ENCODE assay signal across 11 cellular contexts in genomic region chr10:95408931-95409873, GRCh38.
DNase-seq lines count a peak whose midpoint lies in the region; TF ChIP-seq lines count a peak whose summit lies in the region.
"Had no signal": no experiment of that assay in that cellular context is flagged by ENCODE, and none has a peak within 500 bp of the region (broad histone marks: within the 10 kb centered on the region; RNA-seq: fewer than 3 reads in every experiment).

No MANE protein-coding gene starts in this region.

- no peaks in the 10 kb centered on the region for H3K79me2 ChIP-seq in SK-N-SH (ENCODE audit: insufficient read depth)

- TF ChIP-seq CTCF in ascending aorta (IDR thresholded peaks at IDR 0.05) (no peak), SK-N-SH (IDR thresholded peaks at IDR 0.05) (no peak), glutamatergic neuron (IDR thresholded peaks at IDR 0.05; ENCODE audit: partially characterized antibody, unreplicated experiment) (no peak)

- WGBS in SK-N-SH (ENCODE audit: low lambda C conversion rate) = 53% methylated on average over 3 of the region's 3 CpGs

- peaks cover 35 to 94% (median 68%) of the 10 kb centered on the region in 10 experiments for H3K4me1 ChIP-seq in BLaER1 treated with 17β-estradiol and CSF1 and Interleukin-3, amounts not matched to agents 10 nM and 100 nM
- H3K4me1 ChIP-seq in ascending aorta (peaks cover 35 to 84% of the 10 kb centered on the region in 2 donors), iPS-15b (ENCODE audit: control insufficient read depth, insufficient read depth, low read length) (peaks cover 18% of the 10 kb centered on the region), rectal smooth muscle tissue (ENCODE audit: control insufficient read depth, insufficient read depth, low read length) (peaks cover 44% of the 10 kb centered on the region), SK-N-SH (ENCODE audit: control insufficient read depth in 1 of 2, insufficient read depth in 2 of 2, low read depth in 1 of 2, low read length in 1 of 2) (peaks cover 0 to 7% of the 10 kb centered on the region in 2 experiments; a peak in 1 of 4 replicates)

- DNase-seq in ascending aorta (ENCODE audit: low spot score in 2 of 2) (peak in 1 of 2 donors; percentile 87), COLO668 (lab: John Stamatoyannopoulos, UW; ENCODE audit: unreplicated experiment) (no peak), SK-N-SH (no peak), glutamatergic neuron (no peak)
- DNase-seq in activated naive CD4-positive, alpha-beta T cell treated with anti-CD3 and anti-CD28 coated beads, Interleukin-2, amount 50 U/mL, for 16 hours = no peak
- DNase-seq: activated naive CD8-positive, alpha-beta T cell treated with anti-CD3 and anti-CD28 coated beads, Interleukin-2, amount 10 ng/mL, durations not matched to agents 7 days and 5 days; NCI-H2081 treated with DMSO at 0.1 percent for 48 hours; T-helper 2 cell had no signal

- TF ChIP-seq EP300 in SK-N-SH (IDR thresholded peaks at IDR 0.05; ENCODE audit: borderline replicate concordance in 1 of 2, low read depth in 1 of 2, low read length in 1 of 2) = no peak

- peaks cover 2% of the 10 kb centered on the region for H3K27me3 Mint-ChIP-seq in glutamatergic neuron (ENCODE audit: unreplicated experiment)

- no peak overlapping the region for H3K27ac ChIP-seq in BLaER1 treated with 17β-estradiol and CSF1 and Interleukin-3, amounts not matched to agents 10 nM and 100 nM
- H3K27ac ChIP-seq in ascending aorta (peak overlapping the region; percentile 89 to 95), rectal smooth muscle tissue (ENCODE audit: low read depth, low read length) (peak overlapping the region; percentile 80), SK-N-SH (ENCODE audit: low read depth in 2 of 2, low read length in 1 of 2) (no peak overlapping the region)

- no peaks in the 10 kb centered on the region for H3F3A ChIP-seq in SK-N-SH (replicated peaks; ENCODE audit: insufficient read depth)

- H3K4me3 ChIP-seq in BLaER1 treated with 17β-estradiol and CSF1 and Interleukin-3, amounts not matched to agents 10 nM and 100 nM = peak overlapping the region in 3 of 10 experiments; percentile 22 to 67 (median 50); a peak in 5 of 20 replicates
- H3K4me3 ChIP-seq in ascending aorta (peak overlapping the region in 1 of 2 donors; percentile 9), iPS-15b (ENCODE audit: low read depth, low read length) (no peak overlapping the region), rectal smooth muscle tissue (ENCODE audit: low read length) (no peak overlapping the region), SK-N-SH (ENCODE audit: low read depth in 2 of 2, low read length in 1 of 2) (no peak overlapping the region)

- peaks cover 3% of the 10 kb centered on the region for H3K9me3 Mint-ChIP-seq in glutamatergic neuron (ENCODE audit: unreplicated experiment)
- H3K9me3 Mint-ChIP-seq: activated naive CD8-positive, alpha-beta T cell treated with anti-CD3 and anti-CD28 coated beads, Interleukin-2, amount 10 ng/mL, durations not matched to agents 7 days and 5 days had no signal

- peaks cover 0 to 2% (median 0%) of the 10 kb centered on the region in 11 experiments; a peak in 3 of 22 replicates for H3K27me3 ChIP-seq in BLaER1 treated with 17β-estradiol and CSF1 and Interleukin-3, amounts not matched to agents 10 nM and 100 nM
- no peaks in the 10 kb centered on the region for H3K27me3 ChIP-seq in ascending aorta
- H3K27me3 ChIP-seq in iPS-15b (ENCODE audit: control insufficient read depth, insufficient read depth, low read length) = no peaks in the 10 kb centered on the region
- H3K27me3 ChIP-seq in rectal smooth muscle tissue (ENCODE audit: control insufficient read depth, insufficient read depth, low read length) = no peaks in the 10 kb centered on the region
- no peaks in the 10 kb centered on the region for H3K27me3 ChIP-seq in SK-N-SH (ENCODE audit: insufficient read depth)

- H4K20me1 ChIP-seq in BLaER1 treated with 17β-estradiol and CSF1 and Interleukin-3, amounts not matched to agents 10 nM and 100 nM = peaks cover 0 to 52% (median 0%) of the 10 kb centered on the region in 11 experiments; a peak in 3 of 22 replicates
- H4K20me1 ChIP-seq in SK-N-SH (ENCODE audit: insufficient read depth) = no peaks in the 10 kb centered on the region

- intact Hi-C loops in ascending aorta (cut with DNase I) = loop anchor here (2.0 kb wide), 3 partner anchors 20 to 70 kb away; no protein-coding TSS in a partner anchor

- H3K9me2 ChIP-seq in SK-N-SH = no peaks in the 10 kb centered on the region

- POLR2A ChIA-PET in SK-N-SH (lab: Yijun Ruan, JAX) = no interaction called here

- H2AFZ ChIP-seq in SK-N-SH (ENCODE audit: low read depth) = no peak overlapping the region

- peak overlapping the region in 3 of 11 experiments; percentile 9 to 54 (median 41); a peak in 5 of 22 replicates for H3K9ac ChIP-seq in BLaER1 treated with 17β-estradiol and CSF1 and Interleukin-3, amounts not matched to agents 10 nM and 100 nM
- H3K9ac ChIP-seq in iPS-15b (ENCODE audit: low read depth, low read length) (peak overlapping the region; percentile 51), rectal smooth muscle tissue (ENCODE audit: low read length) (no peak overlapping the region), SK-N-SH (no peak overlapping the region)

- no peak overlapping the region for H3K4me3 Mint-ChIP-seq in glutamatergic neuron (ENCODE audit: unreplicated experiment)
- H3K4me3 Mint-ChIP-seq: activated naive CD8-positive, alpha-beta T cell treated with anti-CD3 and anti-CD28 coated beads, Interleukin-2, amount 10 ng/mL, durations not matched to agents 7 days and 5 days had no signal

- H3K36me3 ChIP-seq in BLaER1 treated with 17β-estradiol and CSF1 and Interleukin-3, amounts not matched to agents 10 nM and 100 nM = peaks cover 0 to 70% (median 40%) of the 10 kb centered on the region in 11 experiments; a peak in 15 of 22 replicates
- H3K36me3 ChIP-seq in ascending aorta (peaks cover 59 to 68% of the 10 kb centered on the region in 2 donors), iPS-15b (ENCODE audit: control insufficient read depth, insufficient read depth, low read length) (peaks cover 7% of the 10 kb centered on the region), rectal smooth muscle tissue (ENCODE audit: control insufficient read depth, insufficient read depth, low read length) (peaks cover 3% of the 10 kb centered on the region), SK-N-SH (replicated peaks in 1 of 2; ENCODE audit: control insufficient read depth in 1 of 2, insufficient read depth in 2 of 2, low read length in 1 of 2) (no peaks in the 10 kb centered on the region)

- no peak for TF ChIP-seq RAD21 in SK-N-SH (IDR thresholded peaks at IDR 0.05; ENCODE audit: low read length)

- peak overlapping the region; percentile 22 to 99 (median 94); a peak in 21 of 22 replicates for H3K4me2 ChIP-seq in BLaER1 treated with 17β-estradiol and CSF1 and Interleukin-3, amounts not matched to agents 10 nM and 100 nM
- H3K4me2 ChIP-seq in SK-N-SH = no peak overlapping the region

- no peak overlapping the region for H3K27ac Mint-ChIP-seq in glutamatergic neuron (ENCODE audit: unreplicated experiment)
- H3K27ac Mint-ChIP-seq: activated naive CD8-positive, alpha-beta T cell treated with anti-CD3 and anti-CD28 coated beads, Interleukin-2, amount 10 ng/mL, durations not matched to agents 7 days and 5 days had no signal

- H3K9me3 ChIP-seq in BLaER1 treated with 17β-estradiol and CSF1 and Interleukin-3, amounts not matched to agents 10 nM and 100 nM (replicated peaks in 1 of 11) = no peaks in the 10 kb centered on the region
- H3K9me3 ChIP-seq in ascending aorta (no peaks in the 10 kb centered on the region), iPS-15b (ENCODE audit: control insufficient read depth, insufficient read depth, low read length) (no peaks in the 10 kb centered on the region), SK-N-SH (no peaks in the 10 kb centered on the region)

- no peaks in the 10 kb centered on the region for H3K36me3 Mint-ChIP-seq in glutamatergic neuron (ENCODE audit: unreplicated experiment)
- H3K36me3 Mint-ChIP-seq: activated naive CD8-positive, alpha-beta T cell treated with anti-CD3 and anti-CD28 coated beads, Interleukin-2, amount 10 ng/mL, durations not matched to agents 7 days and 5 days had no signal

- CTCF ChIA-PET in SK-N-SH (lab: Yijun Ruan, JAX) = interaction anchor here (1.6 to 6.0 kb wide), 2 partner anchors 21 to 35 kb away, joined by 4 to 35 read pairs; no protein-coding TSS in a partner anchor

- H3K4me1 Mint-ChIP-seq in glutamatergic neuron (ENCODE audit: low read depth, unreplicated experiment) = peaks cover 17% of the 10 kb centered on the region
- H3K4me1 Mint-ChIP-seq: activated naive CD8-positive, alpha-beta T cell treated with anti-CD3 and anti-CD28 coated beads, Interleukin-2, amount 10 ng/mL, durations not matched to agents 7 days and 5 days had no signal

TF ChIP-seq in SK-N-SH, 30 proteins besides CTCF, POLR2A, EP300 and RAD21 (continues in another document):
- TF ChIP-seq, protein P1, sequence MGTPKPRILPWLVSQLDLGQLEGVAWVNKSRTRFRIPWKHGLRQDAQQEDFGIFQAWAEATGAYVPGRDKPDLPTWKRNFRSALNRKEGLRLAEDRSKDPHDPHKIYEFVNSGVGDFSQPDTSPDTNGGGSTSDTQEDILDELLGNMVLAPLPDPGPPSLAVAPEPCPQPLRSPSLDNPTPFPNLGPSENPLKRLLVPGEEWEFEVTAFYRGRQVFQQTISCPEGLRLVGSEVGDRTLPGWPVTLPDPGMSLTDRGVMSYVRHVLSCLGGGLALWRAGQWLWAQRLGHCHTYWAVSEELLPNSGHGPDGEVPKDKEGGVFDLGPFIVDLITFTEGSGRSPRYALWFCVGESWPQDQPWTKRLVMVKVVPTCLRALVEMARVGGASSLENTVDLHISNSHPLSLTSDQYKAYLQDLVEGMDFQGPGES (IDR thresholded peaks at IDR 0.05; ENCODE audit: low read depth, low read length) = no peak
- no peak for TF ChIP-seq RXRA (IDR thresholded peaks at IDR 0.05; ENCODE audit: borderline replicate concordance, low read depth)
- no peak for TF ChIP-seq EZH2phosphoT487 (IDR thresholded peaks at IDR 0.05; ENCODE audit: borderline replicate concordance, low read depth)
- TF ChIP-seq CHD2 (IDR thresholded peaks at IDR 0.05; ENCODE audit: low read length, partially characterized antibody) = no peak
- TF ChIP-seq MEF2A (IDR thresholded peaks at IDR 0.05; ENCODE audit: borderline replicate concordance, low read depth) = no peak
- no peak for TF ChIP-seq MXI1 (IDR thresholded peaks at IDR 0.05; ENCODE audit: low read depth, low read length)
- no peak for TF ChIP-seq JUND (IDR thresholded peaks at IDR 0.05)
- TF ChIP-seq, protein P2, sequence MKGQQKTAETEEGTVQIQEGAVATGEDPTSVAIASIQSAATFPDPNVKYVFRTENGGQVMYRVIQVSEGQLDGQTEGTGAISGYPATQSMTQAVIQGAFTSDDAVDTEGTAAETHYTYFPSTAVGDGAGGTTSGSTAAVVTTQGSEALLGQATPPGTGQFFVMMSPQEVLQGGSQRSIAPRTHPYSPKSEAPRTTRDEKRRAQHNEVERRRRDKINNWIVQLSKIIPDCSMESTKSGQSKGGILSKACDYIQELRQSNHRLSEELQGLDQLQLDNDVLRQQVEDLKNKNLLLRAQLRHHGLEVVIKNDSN (IDR thresholded peaks at IDR 0.05; ENCODE audit: borderline replicate concordance, low read depth) = no peak
- TF ChIP-seq ELF1 (IDR thresholded peaks at IDR 0.05) = no peak
- no peak for TF ChIP-seq SIN3A (IDR thresholded peaks at IDR 0.05; ENCODE audit: borderline replicate concordance, low read depth, low read length)

Comparison
In these comparisons a context has a peak if more than half of its experiments do, and no peak if none do; other contexts are left out.
1. H3K27ac ChIP-seq: peak in ascending aorta (2 of 2) and rectal smooth muscle tissue (single experiment); none in BLaER1 treated with 17β-estradiol and CSF1 and Interleukin-3, amounts not matched to agents 10 nM and 100 nM (0 of 11) and SK-N-SH (0 of 2).